8 cellular contexts compared by ENCODE assay signal in genomic region chr1:59947047-59947938, GRCh38. TPM values are rescaled to one million over a fixed set of nuclear protein-coding genes. Genes with fewer than 3 reads are reported as not detected.
A peak's percentile ranks its signal among the peaks of the same experiment; 100 is the strongest.
DNase-seq lines count a peak whose midpoint lies in the region; ATAC-seq, FAIRE-seq and TF ChIP-seq lines count a peak whose summit lies in the region.

No MANE protein-coding gene starts in this region.

- H2AFZ ChIP-seq in OCI-LY1 (ENCODE audit: low read length) (no peak overlapping the region), osteoblast (ENCODE audit: low read length) (no peak overlapping the region)

- peak; percentile 94 for ATAC-seq in GM21423 (IDR thresholded peaks at IDR 0.05; ENCODE audit: unreplicated experiment)
- ATAC-seq in activated T-cell treated with anti-CD3 and anti-CD28 coated beads, Interleukin-2, amount 50 U/mL, for 72 hours (replicated peaks in 1 of 2), result peak; percentile 82 to 83

- peaks cover 12% of the 10 kb centered on the region for H3K27me3 Mint-ChIP-seq in activated T-cell treated with anti-CD3 and anti-CD28 coated beads, Interleukin-2, amount 50 U/mL, for 72 hours (ENCODE audit: low read depth)

- no peaks in the 10 kb centered on the region for H3K9me2 ChIP-seq in OCI-LY1 (ENCODE audit: low read depth, low read length)

- H3K9me3 Mint-ChIP-seq in activated T-cell treated with anti-CD3 and anti-CD28 coated beads, Interleukin-2, amount 50 U/mL, for 72 hours, result no peaks in the 10 kb centered on the region

- H3K79me2 ChIP-seq in OCI-LY1 (ENCODE audit: insufficient read depth, low read length) (no peaks in the 10 kb centered on the region), osteoblast (ENCODE audit: insufficient read depth, low read length) (no peaks in the 10 kb centered on the region)

- H3K4me2 ChIP-seq in OCI-LY1 (ENCODE audit: low read length) (no peak overlapping the region), osteoblast (ENCODE audit: insufficient read depth, low read length) (no peak overlapping the region)

- no peak overlapping the region for H3K4me3 ChIP-seq in HL-60 (replicated peaks; ENCODE audit: insufficient read depth, low read length)
- no peak overlapping the region for H3K4me3 ChIP-seq in OCI-LY1 (ENCODE audit: low read depth, low read length, poor library complexity, severe bottlenecking)
- H3K4me3 ChIP-seq in osteoblast (ENCODE audit: insufficient read depth, low read length), result no peak overlapping the region

- H3K27ac ChIP-seq in HL-60 (replicated peaks), result no peak overlapping the region
- no peak overlapping the region for H3K27ac ChIP-seq in OCI-LY1 (ENCODE audit: low read depth, low read length, poor library complexity, severe bottlenecking)
- no peak overlapping the region for H3K27ac ChIP-seq in osteoblast (ENCODE audit: low read depth, low read length)

- no peaks in the 10 kb centered on the region for H3K4me1 Mint-ChIP-seq in activated T-cell treated with anti-CD3 and anti-CD28 coated beads, Interleukin-2, amount 50 U/mL, for 72 hours (ENCODE audit: low read depth)

- H3K9me3 ChIP-seq in OCI-LY1 (ENCODE audit: low read length) (no peaks in the 10 kb centered on the region), osteoblast (ENCODE audit: low read depth, low read length) (no peaks in the 10 kb centered on the region)

- no peaks in the 10 kb centered on the region for H3K4me1 ChIP-seq in OCI-LY1 (ENCODE audit: insufficient read depth, low read length, severe bottlenecking)
- H3K4me1 ChIP-seq in osteoblast (ENCODE audit: insufficient read depth, low read length), result no peaks in the 10 kb centered on the region

- H3F3A ChIP-seq in OCI-LY1 (ENCODE audit: insufficient read depth, low read length), result no peaks in the 10 kb centered on the region

- TF ChIP-seq CTCF in HL-60 (IDR thresholded peaks at IDR 0.05; ENCODE audit: insufficient read depth, low read length), result peak; percentile 84
- peak; percentile 74 for TF ChIP-seq CTCF in OCI-LY1 (IDR thresholded peaks at IDR 0.05; ENCODE audit: low read length)
- peak; percentile 95 for TF ChIP-seq CTCF in osteoblast (IDR thresholded peaks at IDR 0.05; ENCODE audit: extremely low read depth, low read depth, low read length)

- no peaks in the 10 kb centered on the region for H3K36me3 Mint-ChIP-seq in activated T-cell treated with anti-CD3 and anti-CD28 coated beads, Interleukin-2, amount 50 U/mL, for 72 hours (ENCODE audit: insufficient read depth in 2 of 2)

- H3K9ac ChIP-seq in OCI-LY1 (ENCODE audit: low read length), result no peak overlapping the region

- no peak overlapping the region for H3K27ac Mint-ChIP-seq in activated T-cell treated with anti-CD3 and anti-CD28 coated beads, Interleukin-2, amount 50 U/mL, for 72 hours

- H3K27me3 ChIP-seq in HL-60 (ENCODE audit: insufficient read depth, poor library complexity, severe bottlenecking) (no peaks in the 10 kb centered on the region), OCI-LY1 (ENCODE audit: insufficient read depth, low read length) (no peaks in the 10 kb centered on the region), osteoblast (ENCODE audit: insufficient read depth, low read length) (no peaks in the 10 kb centered on the region)

- FAIRE-seq in frontal cortex (lab: Jason Lieb, UNC), result no peak

- H3K36me3 ChIP-seq in OCI-LY1 (ENCODE audit: insufficient read depth, low read length) (no peaks in the 10 kb centered on the region), osteoblast (ENCODE audit: insufficient read depth, low read length) (no peaks in the 10 kb centered on the region)

- DNase-seq in EH (ENCODE audit: low read depth), result peak; percentile 66
- peak; percentile 14 to 35 for DNase-seq in HL-60 (ENCODE audit: low read depth in 1 of 2, low spot score in 1 of 2)
- peak; percentile 52 to 62 for DNase-seq in activated T-cell treated with anti-CD3 and anti-CD28 coated beads, Interleukin-2, amount 50 U/mL, for 72 hours
- peak; percentile 39 to 54 for DNase-seq in frontal cortex (ENCODE audit: low spot score in 2 of 2)
- DNase-seq in osteoblast (ENCODE audit: insufficient read length, low spot score, missing footprints), result peak; percentile 68
- no peak for DNase-seq in cerebellar nuclear complex (lab: John Stamatoyannopoulos, UW)

- H3K4me3 Mint-ChIP-seq in activated T-cell treated with anti-CD3 and anti-CD28 coated beads, Interleukin-2, amount 50 U/mL, for 72 hours, result no peak overlapping the region

- H4K20me1 ChIP-seq in OCI-LY1 (ENCODE audit: insufficient read depth, low read length), result no peaks in the 10 kb centered on the region
- no peaks in the 10 kb centered on the region for H4K20me1 ChIP-seq in osteoblast (ENCODE audit: insufficient read depth, low read length)

RNA-seq across cellular contexts. Expression of gene CYP2J2, which starts 20.7 kb away (rescaled TPM):
- total RNA-seq in activated T-cell treated with anti-CD3 and anti-CD28 coated beads, Interleukin-2, amount 50 U/mL, for 72 hours, result under 1 TPM; 0.76 to 0.82 TPM
- 0.82 TPM for total RNA-seq in frontal cortex
- total RNA-seq in osteoblast, result not detected in 2 replicates

Comparison
In these comparisons a context has a peak if more than half of its experiments do, and no peak if none do; other contexts are left out.
1. DNase-seq: peak in EH (single experiment), HL-60 (2 of 2), activated T-cell treated with anti-CD3 and anti-CD28 coated beads, Interleukin-2, amount 50 U/mL, for 72 hours (2 of 2), frontal cortex (2 of 2) and osteoblast (single experiment); none in cerebellar nuclear complex (0 of 2).
2. Peak in every context shown above with its lines, with median percentiles within 50 percentile points of each other: CTCF ChIP-seq.